ENCODE assay signal across 2 cellular contexts in the genomic region with DNA sequence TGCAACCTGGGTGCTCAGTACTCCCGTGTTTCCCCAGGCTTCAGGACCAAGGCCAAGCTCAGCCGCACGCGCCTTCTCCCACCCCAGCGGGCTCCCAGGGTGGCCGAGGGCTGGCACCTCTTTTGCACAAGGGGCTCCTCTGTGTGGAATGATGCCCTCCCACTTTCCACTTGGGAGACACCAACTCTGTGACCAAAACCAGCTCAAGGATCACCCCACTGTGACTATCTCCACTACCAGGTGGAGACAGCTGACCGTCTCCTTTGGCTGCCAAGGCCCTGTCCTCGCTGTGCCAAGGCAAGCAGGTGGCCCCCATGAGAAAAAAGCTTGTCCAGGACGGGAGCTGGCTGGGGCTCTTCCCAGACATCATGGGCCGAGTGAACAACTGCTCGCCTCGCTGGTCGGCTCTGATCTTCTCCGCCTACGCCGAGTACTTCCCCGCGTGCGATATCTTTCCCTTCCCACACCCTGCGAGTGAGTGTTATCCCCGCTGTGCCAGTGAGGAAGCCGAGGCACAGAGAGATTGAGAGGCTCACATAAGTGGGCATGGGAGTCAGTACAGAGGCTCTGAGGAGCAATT.
TF ChIP-seq lines count a peak whose summit lies in the region.

No MANE protein-coding gene starts in this region.

TF ChIP-seq in WTC11, 78 proteins besides CTCF, POLR2A, EP300 and RAD21 (continued from another document and continues in another):
- TF ChIP-seq, protein P1, sequence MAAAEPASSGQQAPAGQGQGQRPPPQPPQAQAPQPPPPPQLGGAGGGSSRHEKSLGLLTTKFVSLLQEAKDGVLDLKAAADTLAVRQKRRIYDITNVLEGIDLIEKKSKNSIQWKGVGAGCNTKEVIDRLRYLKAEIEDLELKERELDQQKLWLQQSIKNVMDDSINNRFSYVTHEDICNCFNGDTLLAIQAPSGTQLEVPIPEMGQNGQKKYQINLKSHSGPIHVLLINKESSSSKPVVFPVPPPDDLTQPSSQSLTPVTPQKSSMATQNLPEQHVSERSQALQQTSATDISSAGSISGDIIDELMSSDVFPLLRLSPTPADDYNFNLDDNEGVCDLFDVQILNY (CRISPR knock-in tag; IDR thresholded peaks at IDR 0.05), result no peak
- TF ChIP-seq, protein P2, sequence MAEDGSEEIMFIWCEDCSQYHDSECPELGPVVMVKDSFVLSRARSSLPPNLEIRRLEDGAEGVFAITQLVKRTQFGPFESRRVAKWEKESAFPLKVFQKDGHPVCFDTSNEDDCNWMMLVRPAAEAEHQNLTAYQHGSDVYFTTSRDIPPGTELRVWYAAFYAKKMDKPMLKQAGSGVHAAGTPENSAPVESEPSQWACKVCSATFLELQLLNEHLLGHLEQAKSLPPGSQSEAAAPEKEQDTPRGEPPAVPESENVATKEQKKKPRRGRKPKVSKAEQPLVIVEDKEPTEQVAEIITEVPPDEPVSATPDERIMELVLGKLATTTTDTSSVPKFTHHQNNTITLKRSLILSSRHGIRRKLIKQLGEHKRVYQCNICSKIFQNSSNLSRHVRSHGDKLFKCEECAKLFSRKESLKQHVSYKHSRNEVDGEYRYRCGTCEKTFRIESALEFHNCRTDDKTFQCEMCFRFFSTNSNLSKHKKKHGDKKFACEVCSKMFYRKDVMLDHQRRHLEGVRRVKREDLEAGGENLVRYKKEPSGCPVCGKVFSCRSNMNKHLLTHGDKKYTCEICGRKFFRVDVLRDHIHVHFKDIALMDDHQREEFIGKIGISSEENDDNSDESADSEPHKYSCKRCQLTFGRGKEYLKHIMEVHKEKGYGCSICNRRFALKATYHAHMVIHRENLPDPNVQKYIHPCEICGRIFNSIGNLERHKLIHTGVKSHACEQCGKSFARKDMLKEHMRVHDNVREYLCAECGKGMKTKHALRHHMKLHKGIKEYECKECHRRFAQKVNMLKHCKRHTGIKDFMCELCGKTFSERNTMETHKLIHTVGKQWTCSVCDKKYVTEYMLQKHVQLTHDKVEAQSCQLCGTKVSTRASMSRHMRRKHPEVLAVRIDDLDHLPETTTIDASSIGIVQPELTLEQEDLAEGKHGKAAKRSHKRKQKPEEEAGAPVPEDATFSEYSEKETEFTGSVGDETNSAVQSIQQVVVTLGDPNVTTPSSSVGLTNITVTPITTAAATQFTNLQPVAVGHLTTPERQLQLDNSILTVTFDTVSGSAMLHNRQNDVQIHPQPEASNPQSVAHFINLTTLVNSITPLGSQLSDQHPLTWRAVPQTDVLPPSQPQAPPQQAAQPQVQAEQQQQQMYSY (CRISPR knock-in tag; IDR thresholded peaks at IDR 0.05), result no peak
- TF ChIP-seq, protein P3, sequence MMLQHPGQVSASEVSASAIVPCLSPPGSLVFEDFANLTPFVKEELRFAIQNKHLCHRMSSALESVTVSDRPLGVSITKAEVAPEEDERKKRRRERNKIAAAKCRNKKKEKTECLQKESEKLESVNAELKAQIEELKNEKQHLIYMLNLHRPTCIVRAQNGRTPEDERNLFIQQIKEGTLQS (CRISPR knock-in tag; conservative IDR thresholded peaks at IDR 0.05), result no peak
- TF ChIP-seq ZNF396 (CRISPR knock-in tag; IDR thresholded peaks at IDR 0.05; ENCODE audit: borderline replicate concordance), result no peak
- no peak for TF ChIP-seq MXD4 (CRISPR knock-in tag; IDR thresholded peaks at IDR 0.05; ENCODE audit: borderline replicate concordance)
- TF ChIP-seq, protein P4, sequence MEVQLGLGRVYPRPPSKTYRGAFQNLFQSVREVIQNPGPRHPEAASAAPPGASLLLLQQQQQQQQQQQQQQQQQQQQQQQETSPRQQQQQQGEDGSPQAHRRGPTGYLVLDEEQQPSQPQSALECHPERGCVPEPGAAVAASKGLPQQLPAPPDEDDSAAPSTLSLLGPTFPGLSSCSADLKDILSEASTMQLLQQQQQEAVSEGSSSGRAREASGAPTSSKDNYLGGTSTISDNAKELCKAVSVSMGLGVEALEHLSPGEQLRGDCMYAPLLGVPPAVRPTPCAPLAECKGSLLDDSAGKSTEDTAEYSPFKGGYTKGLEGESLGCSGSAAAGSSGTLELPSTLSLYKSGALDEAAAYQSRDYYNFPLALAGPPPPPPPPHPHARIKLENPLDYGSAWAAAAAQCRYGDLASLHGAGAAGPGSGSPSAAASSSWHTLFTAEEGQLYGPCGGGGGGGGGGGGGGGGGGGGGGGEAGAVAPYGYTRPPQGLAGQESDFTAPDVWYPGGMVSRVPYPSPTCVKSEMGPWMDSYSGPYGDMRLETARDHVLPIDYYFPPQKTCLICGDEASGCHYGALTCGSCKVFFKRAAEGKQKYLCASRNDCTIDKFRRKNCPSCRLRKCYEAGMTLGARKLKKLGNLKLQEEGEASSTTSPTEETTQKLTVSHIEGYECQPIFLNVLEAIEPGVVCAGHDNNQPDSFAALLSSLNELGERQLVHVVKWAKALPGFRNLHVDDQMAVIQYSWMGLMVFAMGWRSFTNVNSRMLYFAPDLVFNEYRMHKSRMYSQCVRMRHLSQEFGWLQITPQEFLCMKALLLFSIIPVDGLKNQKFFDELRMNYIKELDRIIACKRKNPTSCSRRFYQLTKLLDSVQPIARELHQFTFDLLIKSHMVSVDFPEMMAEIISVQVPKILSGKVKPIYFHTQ (CRISPR knock-in tag; IDR thresholded peaks at IDR 0.05), result no peak
- no peak for TF ChIP-seq RELA (CRISPR knock-in tag; IDR thresholded peaks at IDR 0.05; ENCODE audit: borderline replicate concordance)
- TF ChIP-seq, protein P5, sequence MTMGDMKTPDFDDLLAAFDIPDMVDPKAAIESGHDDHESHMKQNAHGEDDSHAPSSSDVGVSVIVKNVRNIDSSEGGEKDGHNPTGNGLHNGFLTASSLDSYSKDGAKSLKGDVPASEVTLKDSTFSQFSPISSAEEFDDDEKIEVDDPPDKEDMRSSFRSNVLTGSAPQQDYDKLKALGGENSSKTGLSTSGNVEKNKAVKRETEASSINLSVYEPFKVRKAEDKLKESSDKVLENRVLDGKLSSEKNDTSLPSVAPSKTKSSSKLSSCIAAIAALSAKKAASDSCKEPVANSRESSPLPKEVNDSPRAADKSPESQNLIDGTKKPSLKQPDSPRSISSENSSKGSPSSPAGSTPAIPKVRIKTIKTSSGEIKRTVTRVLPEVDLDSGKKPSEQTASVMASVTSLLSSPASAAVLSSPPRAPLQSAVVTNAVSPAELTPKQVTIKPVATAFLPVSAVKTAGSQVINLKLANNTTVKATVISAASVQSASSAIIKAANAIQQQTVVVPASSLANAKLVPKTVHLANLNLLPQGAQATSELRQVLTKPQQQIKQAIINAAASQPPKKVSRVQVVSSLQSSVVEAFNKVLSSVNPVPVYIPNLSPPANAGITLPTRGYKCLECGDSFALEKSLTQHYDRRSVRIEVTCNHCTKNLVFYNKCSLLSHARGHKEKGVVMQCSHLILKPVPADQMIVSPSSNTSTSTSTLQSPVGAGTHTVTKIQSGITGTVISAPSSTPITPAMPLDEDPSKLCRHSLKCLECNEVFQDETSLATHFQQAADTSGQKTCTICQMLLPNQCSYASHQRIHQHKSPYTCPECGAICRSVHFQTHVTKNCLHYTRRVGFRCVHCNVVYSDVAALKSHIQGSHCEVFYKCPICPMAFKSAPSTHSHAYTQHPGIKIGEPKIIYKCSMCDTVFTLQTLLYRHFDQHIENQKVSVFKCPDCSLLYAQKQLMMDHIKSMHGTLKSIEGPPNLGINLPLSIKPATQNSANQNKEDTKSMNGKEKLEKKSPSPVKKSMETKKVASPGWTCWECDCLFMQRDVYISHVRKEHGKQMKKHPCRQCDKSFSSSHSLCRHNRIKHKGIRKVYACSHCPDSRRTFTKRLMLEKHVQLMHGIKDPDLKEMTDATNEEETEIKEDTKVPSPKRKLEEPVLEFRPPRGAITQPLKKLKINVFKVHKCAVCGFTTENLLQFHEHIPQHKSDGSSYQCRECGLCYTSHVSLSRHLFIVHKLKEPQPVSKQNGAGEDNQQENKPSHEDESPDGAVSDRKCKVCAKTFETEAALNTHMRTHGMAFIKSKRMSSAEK (CRISPR knock-in tag; IDR thresholded peaks at IDR 0.05; ENCODE audit: borderline replicate concordance), result no peak

TF ChIP-seq in HepG2, 621 proteins besides CTCF, POLR2A, EP300 and RAD21 (continued from another document):
- TF ChIP-seq, protein P6, sequence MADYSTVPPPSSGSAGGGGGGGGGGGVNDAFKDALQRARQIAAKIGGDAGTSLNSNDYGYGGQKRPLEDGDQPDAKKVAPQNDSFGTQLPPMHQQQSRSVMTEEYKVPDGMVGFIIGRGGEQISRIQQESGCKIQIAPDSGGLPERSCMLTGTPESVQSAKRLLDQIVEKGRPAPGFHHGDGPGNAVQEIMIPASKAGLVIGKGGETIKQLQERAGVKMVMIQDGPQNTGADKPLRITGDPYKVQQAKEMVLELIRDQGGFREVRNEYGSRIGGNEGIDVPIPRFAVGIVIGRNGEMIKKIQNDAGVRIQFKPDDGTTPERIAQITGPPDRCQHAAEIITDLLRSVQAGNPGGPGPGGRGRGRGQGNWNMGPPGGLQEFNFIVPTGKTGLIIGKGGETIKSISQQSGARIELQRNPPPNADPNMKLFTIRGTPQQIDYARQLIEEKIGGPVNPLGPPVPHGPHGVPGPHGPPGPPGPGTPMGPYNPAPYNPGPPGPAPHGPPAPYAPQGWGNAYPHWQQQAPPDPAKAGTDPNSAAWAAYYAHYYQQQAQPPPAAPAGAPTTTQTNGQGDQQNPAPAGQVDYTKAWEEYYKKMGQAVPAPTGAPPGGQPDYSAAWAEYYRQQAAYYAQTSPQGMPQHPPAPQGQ (CRISPR knock-in tag; IDR thresholded peaks at IDR 0.05; ENCODE audit: borderline replicate concordance), result no peak
- TF ChIP-seq SP4 (CRISPR knock-in tag; IDR thresholded peaks at IDR 0.05) (no peak), ARNT (IDR thresholded peaks at IDR 0.05) (no peak)
